ENCODE assay signal across 8 cellular contexts in genomic region chr7:20172736-20173334, GRCh38. TPM values are rescaled to one million over a fixed set of nuclear protein-coding genes. Genes with fewer than 3 reads are reported as not detected.
DNase-seq lines count a peak whose midpoint lies in the region; ATAC-seq and TF ChIP-seq lines count a peak whose summit lies in the region.

No MANE protein-coding gene starts in this region.

- DNase-seq in DMS153 treated with DMSO at 0.1 percent for 48 hours (lab: John Stamatoyannopoulos, UW; ENCODE audit: unreplicated experiment) (peak; percentile 34), NCI-H1417 treated with DMSO at 0.1 percent for 48 hours (lab: John Stamatoyannopoulos, UW) (peak; percentile 43), WERI-Rb-1 (peak; percentile 70), hepatocyte (ENCODE audit: low spot score) (peak; percentile 76), DMS79 treated with DMSO at 0.1 percent for 48 hours (lab: John Stamatoyannopoulos, UW) (no peak), dedifferentiated amniotic fluid mesenchymal stem cell (ENCODE audit: extremely low spot score) (no peak)
- DNase-seq in stimulated activated CD8-positive, alpha-beta memory T cell treated with anti-CD3 and anti-CD28 coated beads, Interleukin-4, amount 100 ng/mL, for 24 hours (ENCODE audit: low read depth), result peak; percentile 4

- H3K4me2 ChIP-seq in hepatocyte, result no peak overlapping the region

- H3K27ac ChIP-seq in WERI-Rb-1 (no peak overlapping the region), hepatocyte (no peak overlapping the region)

- H3K9me3 ChIP-seq in WERI-Rb-1 (ENCODE audit: severe bottlenecking) (no peaks in the 10 kb centered on the region), hepatocyte (ENCODE audit: low read depth) (no peaks in the 10 kb centered on the region)

- H3K36me3 ChIP-seq in WERI-Rb-1 (no peaks in the 10 kb centered on the region), hepatocyte (replicated peaks; ENCODE audit: insufficient read depth, low read depth) (no peaks in the 10 kb centered on the region)

- WGBS in hepatocyte (ENCODE audit: low lambda C conversion rate, missing lambda C conversion rate), result 40% methylated on average over 3 of the region's 3 CpGs

- peak; percentile 66 for ATAC-seq in GM21529 (IDR thresholded peaks at IDR 0.05; ENCODE audit: unreplicated experiment)

- no peaks in the 10 kb centered on the region for H3K4me1 ChIP-seq in hepatocyte (ENCODE audit: insufficient read depth)

- H3K4me3 ChIP-seq in WERI-Rb-1 (ENCODE audit: low read depth, low read length), result no peak overlapping the region
- H3K4me3 ChIP-seq in hepatocyte, result no peak overlapping the region

- no peaks in the 10 kb centered on the region for H3K9me2 ChIP-seq in hepatocyte (replicated peaks; ENCODE audit: insufficient read depth)

- H3K27me3 ChIP-seq in WERI-Rb-1 (ENCODE audit: insufficient read depth, low read depth, severe bottlenecking), result no peaks in the 10 kb centered on the region
- no peaks in the 10 kb centered on the region for H3K27me3 ChIP-seq in hepatocyte

- no peaks in the 10 kb centered on the region for H3K79me2 ChIP-seq in hepatocyte

- no peak overlapping the region for H2AFZ ChIP-seq in hepatocyte

- no peaks in the 10 kb centered on the region for H4K20me1 ChIP-seq in hepatocyte (ENCODE audit: insufficient read depth, poor library complexity, severe bottlenecking)

- TF ChIP-seq CTCF in WERI-Rb-1 (IDR thresholded peaks at IDR 0.05; ENCODE audit: low read depth, low read length) (peak; percentile 84), hepatocyte (IDR thresholded peaks at IDR 0.05; ENCODE audit: poor library complexity) (peak; percentile 71)

RNA-seq across cellular contexts. Expression of gene MACC1, which starts 44.3 kb away (rescaled TPM):
- 42.9 and 46.0 TPM in 2 replicates for total RNA-seq in hepatocyte
- polyA plus RNA-seq in hepatocyte, result 6.9 and 7.2 TPM in 2 replicates

Comparison
In these comparisons a context has a peak if more than half of its experiments do, and no peak if none do; other contexts are left out.
1. DNase-seq: peak in DMS153 treated with DMSO at 0.1 percent for 48 hours (single experiment), NCI-H1417 treated with DMSO at 0.1 percent for 48 hours (single experiment), WERI-Rb-1 (single experiment), hepatocyte (single experiment) and stimulated activated CD8-positive, alpha-beta memory T cell treated with anti-CD3 and anti-CD28 coated beads, Interleukin-4, amount 100 ng/mL, for 24 hours (single experiment); none in DMS79 treated with DMSO at 0.1 percent for 48 hours (single experiment) and dedifferentiated amniotic fluid mesenchymal stem cell (single experiment).